Comparison of ENCODE assay signal across 34 cellular contexts in the genomic region with DNA sequence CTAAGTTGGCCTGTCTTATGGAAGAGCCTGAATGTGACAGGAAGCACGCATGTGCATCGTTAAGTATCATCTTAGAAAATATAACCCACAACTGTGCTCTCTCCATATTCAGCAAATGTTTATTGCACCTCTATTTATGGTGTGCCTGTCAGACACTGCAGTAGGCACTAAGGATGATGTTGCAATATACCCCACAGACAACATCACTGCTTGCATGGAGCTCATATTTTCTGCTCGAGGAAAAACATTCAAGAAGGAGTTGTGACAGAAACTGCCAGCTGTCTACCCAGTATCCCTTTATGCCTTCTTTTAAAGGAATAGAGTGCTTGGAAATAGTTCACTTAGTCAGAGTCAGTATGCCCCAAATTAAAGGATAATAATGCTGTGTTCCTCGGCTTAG.
"Had no signal": no experiment of that assay in that cellular context is flagged by ENCODE, and none has a peak within 500 bp of the region (broad histone marks: within the 10 kb centered on the region; RNA-seq: fewer than 3 reads in every experiment).

No MANE protein-coding gene starts in this region.

- H3K9me3 ChIP-seq: adrenal gland, body of pancreas had no signal

- ATAC-seq: activated CD8-positive, alpha-beta T cell treated with anti-CD3 and anti-CD28 coated beads for 36 hours; activated naive CD4-positive, alpha-beta T cell treated with anti-CD3 and anti-CD28 coated beads, Interleukin-2, amount 50 U/mL, for 72 hours; activated T-cell treated with anti-CD3 and anti-CD28 coated beads, Interleukin-2, amount 50 U/mL, for 4 hours; activated T-cell treated with anti-CD3 and anti-CD28 coated beads, Interleukin-2, amount 50 U/mL, for 72 hours; activated T-helper 17 cell treated with anti-CD3 and anti-CD28 coated beads, Interleukin-2, amount 50 U/mL, for 72 hours; body of pancreas had no signal

- H3K36me3 ChIP-seq: adrenal gland, brain microvascular endothelial cell, breast epithelium had no signal

- FAIRE-seq: astrocyte, TTC549 had no signal

- H3K4me3 ChIP-seq: adrenal gland, body of pancreas, breast epithelium had no signal

- H3K4me1 ChIP-seq: adrenal gland, body of pancreas, breast epithelium had no signal

- H3K27me3 ChIP-seq: adrenal gland, body of pancreas, brain microvascular endothelial cell, breast epithelium had no signal

- DNase-seq: activated B cell treated with CpG ODN at 0.5 μM for 24 hours; activated CD4-positive, alpha-beta memory T cell treated with anti-CD3 and anti-CD28 coated beads for 36 hours; activated CD4-positive, alpha-beta T cell treated with anti-CD3 and anti-CD28 coated beads for 4 hours; activated CD4-positive, alpha-beta T cell treated with anti-CD3 and anti-CD28 coated beads, Interleukin-2, amount 10 ng/mL, durations not matched to agents 24 days and 14 days; activated CD4-positive, alpha-beta T cell treated with anti-CD3 and anti-CD28 coated beads, Interleukin-2, amount 50 U/mL, for 1 hour; activated CD4-positive, alpha-beta T cell treated with anti-CD3 and anti-CD28 coated beads, Interleukin-2, amount 50 U/mL, for 4 hours; activated CD4-positive, CD25-positive, alpha-beta regulatory T cell treated with anti-CD3 and anti-CD28 coated beads, Interleukin-2, amount 50 U/mL, for 72 hours; activated CD8-positive, alpha-beta memory T cell treated with anti-CD3 and anti-CD28 coated beads, Interleukin-2, amount 50 U/mL, for 4 hours; activated CD8-positive, alpha-beta T cell treated with anti-CD3 and anti-CD28 coated beads for 36 hours; activated effector memory CD4-positive, alpha-beta T cell treated with anti-CD3 and anti-CD28 coated beads, Interleukin-2, amount 50 U/mL, for 16 hours; activated gamma-delta T cell treated with Interleukin-2 at 50 U/mL for 16 hours; activated naive CD4-positive, alpha-beta T cell; activated naive CD4-positive, alpha-beta T cell treated with anti-CD3 and anti-CD28 coated beads for 36 hours; activated naive CD4-positive, alpha-beta T cell treated with anti-CD3 and anti-CD28 coated beads, Interleukin-2, amount 50 U/mL, for 16 hours; activated naive CD8-positive, alpha-beta T cell treated with anti-CD3 and anti-CD28 coated beads for 36 hours; activated T-cell treated with anti-CD3 and anti-CD28 coated beads for 4 hours; activated T-cell treated with anti-CD3 and anti-CD28 coated beads, Interleukin-2, amount 50 U/mL, for 1 hour; activated T-cell treated with anti-CD3 and anti-CD28 coated beads, Interleukin-2, amount 50 U/mL, for 4 hours; activated T-cell treated with anti-CD3 and anti-CD28 coated beads, Interleukin-2, amount 50 U/mL, for 72 hours; adrenal gland; amniotic stem cell; aorta; body of pancreas; brain microvascular endothelial cell; central memory CD4-positive, alpha-beta T cell; T-helper 1 cell; T-helper 2 cell; T-helper 9 cell had no signal

- H3K27ac ChIP-seq: adrenal gland, body of pancreas, brain microvascular endothelial cell, breast epithelium, VCaP had no signal
